In the genomic region with DNA sequence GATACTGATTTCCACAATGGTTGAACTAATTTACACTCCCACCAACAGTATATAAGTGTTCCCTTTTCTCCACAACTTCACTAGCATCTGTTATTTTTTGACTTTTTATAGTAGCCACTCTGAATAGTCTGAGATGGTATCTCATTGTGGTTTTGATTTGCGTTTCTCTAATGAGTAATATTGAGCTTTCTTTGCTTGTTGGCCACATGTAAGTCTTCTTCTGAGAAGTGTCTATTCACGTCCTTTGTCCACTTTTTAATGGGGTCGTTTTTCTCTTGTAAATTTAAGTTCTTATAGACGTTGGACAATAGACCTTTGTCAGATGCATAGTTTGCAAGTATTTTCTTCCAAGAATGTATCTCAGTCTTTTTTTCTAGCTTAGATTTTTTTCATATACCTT, we compare ENCODE assay signal across 20 cellular contexts. TPM values are rescaled to one million over a fixed set of nuclear protein-coding genes. Genes with fewer than 3 reads are reported as not detected.
DNase-seq lines count a peak whose midpoint lies in the region; ATAC-seq and TF ChIP-seq lines count a peak whose summit lies in the region.
"Had no signal": no experiment of that assay in that cellular context is flagged by ENCODE, and none has a peak within 500 bp of the region (broad histone marks: within the 10 kb centered on the region; RNA-seq: fewer than 3 reads in every experiment).

No MANE protein-coding gene starts in this region.

- no peaks in the 10 kb centered on the region for H3K27me3 Mint-ChIP-seq in central memory CD8-positive, alpha-beta T cell
- H3K27me3 Mint-ChIP-seq in Calu3 (ENCODE audit: unreplicated experiment): no peaks in the 10 kb centered on the region
- H3K27me3 Mint-ChIP-seq in H9 (ENCODE audit: low read depth): no peaks in the 10 kb centered on the region
- H3K27me3 Mint-ChIP-seq: IgD-negative memory B cell had no signal

- H4K5ac ChIP-seq in H9 (ENCODE audit: insufficient read length, low read depth, low read length): no peak overlapping the region

- H2BK20ac ChIP-seq in H9 (ENCODE audit: low read depth, low read length, poor library complexity, severe bottlenecking): no peak overlapping the region

- peak overlapping the region; percentile 5 for H3K4me3 Mint-ChIP-seq in central memory CD8-positive, alpha-beta T cell
- H3K4me3 Mint-ChIP-seq in Calu3 (ENCODE audit: low read depth, unreplicated experiment) (no peak overlapping the region), H9 (no peak overlapping the region)
- H3K4me3 Mint-ChIP-seq: activated T-helper 1 cell treated with anti-CD3 and anti-CD28 coated beads, Interleukin-12 subunit alpha, Interleukin-12 subunit beta, Interleukin-2, Interleukin-4 antibody, amounts not matched to agents 30 ng/mL and 10 ng/mL and 1 ng/mL, durations not matched to agents 14 hours and 24 hours and 36 hours; T-helper 1 cell treated with Interleukin-12 subunit alpha and Interleukin-12 subunit beta and Interleukin-4 antibody, amounts not matched to agents 30 μg/mL and 1 μg/mL, for 36 hours had no signal

- WGBS in H9 (ENCODE audit: extremely low coverage, insufficient read length, low lambda C conversion rate): no CpG with 5 or more reads among the region's 4 CpGs

- H3K4me1 ChIP-seq in H9 (ENCODE audit: insufficient read depth, low read length): no peaks in the 10 kb centered on the region

- H2BK5ac ChIP-seq in H9 (ENCODE audit: insufficient read length, low read length): no peak overlapping the region

- no peak overlapping the region for H3K23ac ChIP-seq in H9 (ENCODE audit: insufficient read length, low read depth, low read length)

- H3K23me2 ChIP-seq in H9 (ENCODE audit: insufficient read length, low read depth, low read length, poor library complexity, severe bottlenecking): no peaks in the 10 kb centered on the region

- H3K9me3 ChIP-seq in H9 (ENCODE audit: control insufficient read depth, low read depth, low read length): no peaks in the 10 kb centered on the region

- no peak overlapping the region for H4K91ac ChIP-seq in H9 (ENCODE audit: insufficient read length, low read depth, low read length)

- intact Hi-C loops in Calu3 (cut with micrococcal nuclease; ENCODE audit: unreplicated experiment): no loop called here

- no peaks in the 10 kb centered on the region for H3K27me3 ChIP-seq in H9 (ENCODE audit: insufficient read depth, low read length)
- H3K27me3 ChIP-seq: BLaER1 had no signal

- H3K14ac ChIP-seq in H9 (ENCODE audit: insufficient read depth, low read length): no peak overlapping the region

- H3K9me3 Mint-ChIP-seq in central memory CD8-positive, alpha-beta T cell: no peaks in the 10 kb centered on the region
- H3K9me3 Mint-ChIP-seq in Calu3 (ENCODE audit: low read depth, unreplicated experiment) (no peaks in the 10 kb centered on the region), H9 (no peaks in the 10 kb centered on the region)
- H3K9me3 Mint-ChIP-seq: activated T-helper 1 cell treated with anti-CD3 and anti-CD28 coated beads, Interleukin-12 subunit alpha, Interleukin-12 subunit beta, Interleukin-2, Interleukin-4 antibody, amounts not matched to agents 30 ng/mL and 10 ng/mL and 1 ng/mL, durations not matched to agents 14 hours and 24 hours and 36 hours; IgD-negative memory B cell; T-helper 1 cell treated with Interleukin-12 subunit alpha and Interleukin-12 subunit beta and Interleukin-4 antibody, amounts not matched to agents 30 μg/mL and 1 μg/mL, for 36 hours had no signal

- H3K9ac ChIP-seq in H9 (ENCODE audit: extremely low read depth, insufficient read length, low read length): no peak overlapping the region
- H3K9ac ChIP-seq: BLaER1, GM23248 had no signal

- no peak overlapping the region for H3T11ph ChIP-seq in H9 (ENCODE audit: low read length)

- no peak overlapping the region for H2AFZ ChIP-seq in H9 (ENCODE audit: low read length)
- H2AFZ ChIP-seq: GM23248 had no signal

- H3K79me2 ChIP-seq in H9 (ENCODE audit: insufficient read depth, low read length): peaks cover 7% of the 10 kb centered on the region; the same call in 1 of the 2 replicates

- DNase-seq in central memory CD8-positive, alpha-beta T cell (ENCODE audit: low spot score in 2 of 2): no peak
- DNase-seq in NCI-H146 (lab: John Stamatoyannopoulos, UW) (no peak), Calu3 (no peak), H9 (no peak), 8988T (no peak)
- DNase-seq: activated CD4-positive, alpha-beta T cell treated with anti-CD3 and anti-CD28 coated beads for 48 hours; DMS79 treated with DMSO at 0.1 percent for 48 hours; GM23248; mesendoderm; NCI-H1105 treated with DMSO at 0.1 percent for 48 hours; NCI-H510A treated with DMSO at 0.1 percent for 48 hours; RPMI8226 had no signal

- peaks cover 17% of the 10 kb centered on the region for H3K36me3 Mint-ChIP-seq in central memory CD8-positive, alpha-beta T cell (ENCODE audit: insufficient read depth)
- H3K36me3 Mint-ChIP-seq in Calu3 (ENCODE audit: insufficient read depth, unreplicated experiment): no peaks in the 10 kb centered on the region
- H3K36me3 Mint-ChIP-seq in H9 (ENCODE audit: insufficient read depth in 1 of 3, low read depth in 3 of 3): 0 out of 7 replicates have a peak, but pooled peaks cover 0 to 2% (median 0%) of the 10 kb centered on the region in 3 experiments

- H3K56ac ChIP-seq in H9 (ENCODE audit: insufficient read length, low read depth, low read length): no peak overlapping the region

- no peak overlapping the region for H2AK5ac ChIP-seq in H9 (ENCODE audit: insufficient read length, low read length)

- no peak overlapping the region for H3K27ac ChIP-seq in H9 (ENCODE audit: insufficient read length, low read depth, low read length)
- H3K27ac ChIP-seq: BLaER1, GM23248 had no signal

- H3K4me1 Mint-ChIP-seq in central memory CD8-positive, alpha-beta T cell: peaks cover 73% of the 10 kb centered on the region
- H3K4me1 Mint-ChIP-seq in Calu3 (ENCODE audit: low read depth, unreplicated experiment) (peaks cover 19% of the 10 kb centered on the region), H9 (peaks cover 33 to 34% of the 10 kb centered on the region in 2 experiments)

- H2BK12ac ChIP-seq in H9 (ENCODE audit: insufficient read length, low read depth, low read length): no peak overlapping the region

- ATAC-seq in GM18511 (IDR thresholded peaks at IDR 0.05; ENCODE audit: unreplicated experiment) (peak; percentile 67), GM19452 (IDR thresholded peaks at IDR 0.05; ENCODE audit: unreplicated experiment) (peak; percentile 43), HG03025 (IDR thresholded peaks at IDR 0.05; ENCODE audit: low FRiP score, unreplicated experiment) (peak; percentile 44)
- ATAC-seq in central memory CD8-positive, alpha-beta T cell (replicated peaks; ENCODE audit: extremely low read depth, poor library complexity, severe bottlenecking): no peak

- TF ChIP-seq CTCF in Calu3 (IDR thresholded peaks at IDR 0.05; ENCODE audit: unreplicated experiment) (no peak), H9 (conservative IDR thresholded peaks at IDR 0.05) (no peak)

- CTCF ChIA-PET in Calu3 (lab: Charles Lee): no interaction called here

- no peaks in the 10 kb centered on the region for H4K20me1 ChIP-seq in H9 (ENCODE audit: control insufficient read depth, insufficient read depth, insufficient read length)

- peaks cover 5% of the 10 kb centered on the region for H3K79me1 ChIP-seq in H9 (ENCODE audit: insufficient read depth, low read depth, low read length, poor library complexity, severe bottlenecking)

- no peak overlapping the region for H4K8ac ChIP-seq in H9 (replicated peaks; ENCODE audit: insufficient read length, low read depth, low read length)

- no peak overlapping the region for H3K27ac Mint-ChIP-seq in central memory CD8-positive, alpha-beta T cell (ENCODE audit: low read depth)
- H3K27ac Mint-ChIP-seq in Calu3 (ENCODE audit: unreplicated experiment): no peak overlapping the region
- no peak overlapping the region for H3K27ac Mint-ChIP-seq in H9
- H3K27ac Mint-ChIP-seq: activated T-helper 1 cell treated with anti-CD3 and anti-CD28 coated beads, Interleukin-12 subunit alpha, Interleukin-12 subunit beta, Interleukin-2, Interleukin-4 antibody, amounts not matched to agents 30 ng/mL and 10 ng/mL and 1 ng/mL, durations not matched to agents 14 hours and 24 hours and 36 hours; T-helper 1 cell treated with Interleukin-12 subunit alpha and Interleukin-12 subunit beta and Interleukin-4 antibody, amounts not matched to agents 30 μg/mL and 1 μg/mL, for 36 hours had no signal

- no TSS peak for BruUV-seq in Calu3 (replicated peaks; lab: Mats Ljungman, UMichigan)

- H3K4ac ChIP-seq in H9 (ENCODE audit: low read depth, low read length): no peak overlapping the region

- H3K18ac ChIP-seq in H9 (ENCODE audit: insufficient read length, low read depth, low read length): no peak overlapping the region

- H2BK120ac ChIP-seq in H9 (ENCODE audit: low read depth, low read length, poor library complexity, severe bottlenecking): no peak overlapping the region

- no peak overlapping the region for H2BK15ac ChIP-seq in H9 (ENCODE audit: low read depth, low read length)

- no peak overlapping the region for H3K4me2 ChIP-seq in H9 (ENCODE audit: insufficient read depth, insufficient read length, low read length)
- H3K4me2 ChIP-seq: BLaER1, smooth muscle cell had no signal

RNA-seq across cellular contexts. Expression of a gene that starts 10.0 kb away (rescaled TPM):
- total RNA-seq in Calu3 (2022) (38.7 and 45.1 TPM in 2 replicates), H9 (2021) (27.1 and 29.5 TPM in 2 replicates)
